8 cellular contexts compared by ENCODE assay signal in the genomic region with DNA sequence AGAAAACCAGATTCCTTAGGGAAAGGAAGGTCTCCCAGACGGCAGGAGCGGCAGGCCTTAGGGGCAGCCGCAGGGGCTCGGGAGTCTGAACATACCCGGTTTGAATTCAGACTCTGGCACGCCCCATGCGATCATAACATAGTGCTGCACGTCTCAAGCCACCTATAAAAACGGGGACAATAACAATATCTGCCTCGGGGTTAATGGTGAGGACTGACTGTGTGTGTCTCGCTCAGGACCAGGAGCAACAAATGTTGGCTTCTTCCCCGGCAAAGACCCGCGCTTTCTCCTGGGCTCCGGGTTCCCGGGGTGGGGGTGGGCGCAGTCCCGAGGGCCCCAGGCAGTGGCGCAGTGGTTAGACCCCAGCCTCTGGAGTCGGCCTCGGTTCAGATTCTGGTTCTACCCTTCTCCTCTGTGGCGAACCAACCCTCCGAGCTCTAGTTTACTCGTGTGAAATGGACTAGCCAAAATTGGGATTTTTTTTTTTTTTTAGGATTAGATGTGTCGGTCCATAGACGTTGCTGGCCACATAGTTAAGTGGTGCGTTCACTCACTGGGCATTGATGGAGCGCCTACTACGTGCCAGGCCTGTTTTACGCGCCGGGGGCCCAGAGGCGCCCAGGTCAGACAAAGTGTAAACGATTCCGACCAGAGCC. TPM values are rescaled to one million over a fixed set of nuclear protein-coding genes. Genes with fewer than 3 reads are reported as not detected.
DNase-seq lines count a peak whose midpoint lies in the region; ATAC-seq and TF ChIP-seq lines count a peak whose summit lies in the region.

No MANE protein-coding gene starts in this region.

- no peak for TF ChIP-seq CTCF in type B pancreatic cell (conservative IDR thresholded peaks at IDR 0.05)

- H3K4me1 Mint-ChIP-seq in activated CD8-positive, alpha-beta memory T cell treated with anti-CD3 and anti-CD28 coated beads, Interleukin-2, amount 10 ng/mL, durations not matched to agents 7 days and 5 days, result peaks cover 2% of the 10 kb centered on the region
- H3K4me1 Mint-ChIP-seq in memory B cell, result peaks cover 9% of the 10 kb centered on the region
- peaks cover 47% of the 10 kb centered on the region for H3K4me1 Mint-ChIP-seq in type B pancreatic cell (ENCODE audit: unreplicated experiment)

- no peak for ATAC-seq in activated CD8-positive, alpha-beta memory T cell treated with anti-CD3 and anti-CD28 coated beads, Interleukin-2, amount 10 ng/mL, durations not matched to agents 7 days and 5 days
- ATAC-seq in memory B cell (ENCODE audit: low read depth), result peak; percentile 30
- ATAC-seq in GM19452 (IDR thresholded peaks at IDR 0.05; ENCODE audit: unreplicated experiment), result no peak

- no peaks in the 10 kb centered on the region for H3K36me3 ChIP-seq in ectodermal cell (ENCODE audit: control insufficient read depth, insufficient read depth, low read length)

- H3K27me3 Mint-ChIP-seq in activated CD8-positive, alpha-beta memory T cell treated with anti-CD3 and anti-CD28 coated beads, Interleukin-2, amount 10 ng/mL, durations not matched to agents 7 days and 5 days, result peaks cover 69% of the 10 kb centered on the region
- H3K27me3 Mint-ChIP-seq in memory B cell, result peaks cover 21% of the 10 kb centered on the region
- peaks cover 7% of the 10 kb centered on the region for H3K27me3 Mint-ChIP-seq in type B pancreatic cell

- H3K36me3 Mint-ChIP-seq in activated CD8-positive, alpha-beta memory T cell treated with anti-CD3 and anti-CD28 coated beads, Interleukin-2, amount 10 ng/mL, durations not matched to agents 7 days and 5 days, result no peaks in the 10 kb centered on the region
- H3K36me3 Mint-ChIP-seq in memory B cell (no peaks in the 10 kb centered on the region), type B pancreatic cell (peaks cover 5% of the 10 kb centered on the region)

- H3K9me3 ChIP-seq in ectodermal cell (ENCODE audit: control insufficient read depth, low read length), result no peaks in the 10 kb centered on the region

- peaks cover 20% of the 10 kb centered on the region for H3K27me3 ChIP-seq in ectodermal cell (ENCODE audit: control insufficient read depth, insufficient read depth, low read length, poor library complexity, severe bottlenecking)

- no peak overlapping the region for H3K27ac ChIP-seq in ectodermal cell (ENCODE audit: insufficient read depth, low read depth, low read length, poor library complexity, severe bottlenecking)

- peaks cover 24% of the 10 kb centered on the region for H3K4me1 ChIP-seq in ectodermal cell (ENCODE audit: control insufficient read depth, insufficient read depth, low read length)

- H3K27ac Mint-ChIP-seq in activated CD8-positive, alpha-beta memory T cell treated with anti-CD3 and anti-CD28 coated beads, Interleukin-2, amount 10 ng/mL, durations not matched to agents 7 days and 5 days, result no peak overlapping the region
- H3K27ac Mint-ChIP-seq in memory B cell (no peak overlapping the region), type B pancreatic cell (peak overlapping the region; percentile 96)

- H3K9me3 Mint-ChIP-seq in activated CD8-positive, alpha-beta memory T cell treated with anti-CD3 and anti-CD28 coated beads, Interleukin-2, amount 10 ng/mL, durations not matched to agents 7 days and 5 days (ENCODE audit: low read depth), result no peaks in the 10 kb centered on the region
- H3K9me3 Mint-ChIP-seq in memory B cell (no peaks in the 10 kb centered on the region), type B pancreatic cell (no peaks in the 10 kb centered on the region)

- H3K4me3 ChIP-seq in ectodermal cell (ENCODE audit: insufficient read depth, low read depth, low read length), result peak overlapping the region; percentile 58

- H3K4me3 Mint-ChIP-seq in activated CD8-positive, alpha-beta memory T cell treated with anti-CD3 and anti-CD28 coated beads, Interleukin-2, amount 10 ng/mL, durations not matched to agents 7 days and 5 days, result peak overlapping the region; percentile 44
- H3K4me3 Mint-ChIP-seq in memory B cell, result peak overlapping the region; percentile 77
- H3K4me3 Mint-ChIP-seq in type B pancreatic cell, result peak overlapping the region; percentile 93

- CTCF ChIA-PET in activated CD8-positive, alpha-beta memory T cell treated with anti-CD3 and anti-CD28 coated beads, Interleukin-2, amount 10 ng/mL, durations not matched to agents 7 days and 5 days (lab: Charles Lee), result no interaction called here

- 25 to 29% methylated on average over 35 of the region's 35 CpGs for WGBS in ectodermal cell, 2 experiments

- no peak for DNase-seq in activated CD8-positive, alpha-beta memory T cell treated with anti-CD3 and anti-CD28 coated beads, Interleukin-2, amount 10 ng/mL, durations not matched to agents 7 days and 5 days
- no peak for DNase-seq in activated CD8-positive, alpha-beta memory T cell treated with anti-CD3 and anti-CD28 coated beads, Interleukin-2, amount 50 U/mL, for 4 hours
- DNase-seq in memory B cell (ENCODE audit: low spot score in 2 of 2) (no peak), type B pancreatic cell (ENCODE audit: extremely low spot score, unreplicated experiment) (no peak), OCI-M2 (lab: John Stamatoyannopoulos, UW; ENCODE audit: unreplicated experiment) (no peak), OCI-M1 (lab: John Stamatoyannopoulos, UW) (no peak)

RNA-seq across cellular contexts. Expression of a gene that starts 1.0 kb away (rescaled TPM):
- total RNA-seq in activated CD8-positive, alpha-beta memory T cell treated with anti-CD3 and anti-CD28 coated beads, Interleukin-2, amount 10 ng/mL, durations not matched to agents 7 days and 5 days, result under 1 TPM in 1 of 2 experiments, not detected in 1; 0.12 TPM
- 41.1 TPM for polyA plus RNA-seq in ectodermal cell (2013, experiment 1 of 4)
- 44.7 TPM for polyA plus RNA-seq in ectodermal cell (2013, experiment 2 of 4)
- polyA plus RNA-seq in ectodermal cell (2013, experiment 3 of 4), result 35.6 TPM
- 37.5 TPM for polyA plus RNA-seq in ectodermal cell (2013, experiment 4 of 4)
- 42.6 and 49.5 TPM in 2 replicates for total RNA-seq in type B pancreatic cell (ENCODE audit: low replicate concordance)

Comparison
In these comparisons a context has a peak if more than half of its experiments do, and no peak if none do; other contexts are left out.
1. RNA of a gene that starts 1.0 kb away (total RNA-seq): 42.6 to 49.5 TPM in type B pancreatic cell; 0.12 TPM in activated CD8-positive, alpha-beta memory T cell treated with anti-CD3 and anti-CD28 coated beads, Interleukin-2, amount 10 ng/mL, durations not matched to agents 7 days and 5 days; every median in the first group is over 10 times any median in the second.
2. Peak in every context shown above with its lines, with median percentiles within 50 percentile points of each other: H3K4me3 Mint-ChIP-seq.